ENCODE assay signal across 26 cellular contexts in genomic region chr2:106120432-106120831, GRCh38.
"Had no signal": no experiment of that assay in that cellular context is flagged by ENCODE, and none has a peak within 500 bp of the region (broad histone marks: within the 10 kb centered on the region; RNA-seq: fewer than 3 reads in every experiment).

No MANE protein-coding gene starts in this region.

- H3K4me3 ChIP-seq: dorsolateral prefrontal cortex, gastroesophageal sphincter, hepatocyte, ovary, psoas muscle, sigmoid colon, suprapubic skin, tibial artery, upper lobe of right lung had no signal

- H3K4me1 ChIP-seq: tibial artery, upper lobe of right lung had no signal

- H3K4me3 Mint-ChIP-seq: activated CD4-positive, alpha-beta memory T cell treated with anti-CD3 and anti-CD28 coated beads, Interleukin-2, amount 10 ng/mL, durations not matched to agents 7 days and 5 days; activated CD4-positive, alpha-beta T cell treated with anti-CD3 and anti-CD28 coated beads, Interleukin-2, amount 10 ng/mL, durations not matched to agents 7 days and 5 days; activated naive CD4-positive, alpha-beta T cell treated with anti-CD3 and anti-CD28 coated beads, Interleukin-2, amount 10 ng/mL, durations not matched to agents 7 days and 5 days; effector memory CD8-positive, alpha-beta T cell; naive thymus-derived CD4-positive, alpha-beta T cell; T-helper 1 cell treated with Interleukin-12 subunit alpha and Interleukin-12 subunit beta and Interleukin-4 antibody, amounts not matched to agents 30 μg/mL and 1 μg/mL, for 36 hours had no signal

- H3K9me3 ChIP-seq: gastroesophageal sphincter, ovary, psoas muscle, sigmoid colon, suprapubic skin, tibial artery, upper lobe of right lung had no signal

- H3K27me3 Mint-ChIP-seq: activated CD4-positive, alpha-beta memory T cell treated with anti-CD3 and anti-CD28 coated beads, Interleukin-2, amount 10 ng/mL, durations not matched to agents 7 days and 5 days; activated CD4-positive, alpha-beta T cell treated with anti-CD3 and anti-CD28 coated beads, Interleukin-2, amount 10 ng/mL, durations not matched to agents 7 days and 5 days; activated naive CD4-positive, alpha-beta T cell treated with anti-CD3 and anti-CD28 coated beads, Interleukin-2, amount 10 ng/mL, durations not matched to agents 7 days and 5 days; effector memory CD8-positive, alpha-beta T cell; naive thymus-derived CD4-positive, alpha-beta T cell had no signal

- H3K27ac ChIP-seq: dorsolateral prefrontal cortex, gastroesophageal sphincter, hepatocyte, ovary, psoas muscle, sigmoid colon, suprapubic skin, tibial artery, upper lobe of right lung, WERI-Rb-1 had no signal

- H3K36me3 ChIP-seq: ovary had no signal

- H3K27ac Mint-ChIP-seq: activated CD4-positive, alpha-beta memory T cell treated with anti-CD3 and anti-CD28 coated beads, Interleukin-2, amount 10 ng/mL, durations not matched to agents 7 days and 5 days had no signal

- H3K4me1 Mint-ChIP-seq: activated CD4-positive, alpha-beta T cell treated with anti-CD3 and anti-CD28 coated beads, Interleukin-2, amount 10 ng/mL, durations not matched to agents 7 days and 5 days; activated naive CD4-positive, alpha-beta T cell treated with anti-CD3 and anti-CD28 coated beads, Interleukin-2, amount 10 ng/mL, durations not matched to agents 7 days and 5 days had no signal

- ATAC-seq: effector memory CD8-positive, alpha-beta T cell; gastroesophageal sphincter; left cardiac atrium; naive thymus-derived CD4-positive, alpha-beta T cell; psoas muscle; upper lobe of right lung had no signal

- DNase-seq: activated CD4-positive, alpha-beta memory T cell treated with anti-CD3 and anti-CD28 coated beads, Interleukin-2, amount 10 ng/mL, durations not matched to agents 7 days and 5 days; activated CD4-positive, alpha-beta T cell treated with anti-CD3 and anti-CD28 coated beads for 1 hour; activated CD4-positive, alpha-beta T cell treated with anti-CD3 and anti-CD28 coated beads, Interleukin-2, amount 10 ng/mL, durations not matched to agents 7 days and 5 days; activated gamma-delta T cell; activated naive CD4-positive, alpha-beta T cell treated with anti-CD3 and anti-CD28 coated beads, Interleukin-2, amount 10 ng/mL, durations not matched to agents 7 days and 5 days; anterior cingulate cortex; dorsolateral prefrontal cortex; effector memory CD8-positive, alpha-beta T cell; erythroblast; left cardiac atrium; mammary epithelial cell; naive thymus-derived CD4-positive, alpha-beta T cell; ovary; psoas muscle; sigmoid colon; small intestine; stimulated activated CD4-positive, alpha-beta T cell treated with anti-CD3 and anti-CD28 coated beads, Interleukin-4, amount 100 ng/mL, for 24 hours; stimulated activated naive CD4-positive, alpha-beta T cell; T1000; tibial artery; upper lobe of right lung; WERI-Rb-1 had no signal

- H3K9me3 Mint-ChIP-seq: activated CD4-positive, alpha-beta memory T cell treated with anti-CD3 and anti-CD28 coated beads, Interleukin-2, amount 10 ng/mL, durations not matched to agents 7 days and 5 days; activated CD4-positive, alpha-beta T cell treated with anti-CD3 and anti-CD28 coated beads, Interleukin-2, amount 10 ng/mL, durations not matched to agents 7 days and 5 days; activated naive CD4-positive, alpha-beta T cell treated with anti-CD3 and anti-CD28 coated beads, Interleukin-2, amount 10 ng/mL, durations not matched to agents 7 days and 5 days; effector memory CD8-positive, alpha-beta T cell; naive thymus-derived CD4-positive, alpha-beta T cell; T-helper 1 cell treated with Interleukin-12 subunit alpha and Interleukin-12 subunit beta and Interleukin-4 antibody, amounts not matched to agents 30 μg/mL and 1 μg/mL, for 36 hours had no signal

- H3K27me3 ChIP-seq: dorsolateral prefrontal cortex, gastroesophageal sphincter, hepatocyte, ovary, sigmoid colon, suprapubic skin, tibial artery, upper lobe of right lung had no signal
